In the genomic region with DNA sequence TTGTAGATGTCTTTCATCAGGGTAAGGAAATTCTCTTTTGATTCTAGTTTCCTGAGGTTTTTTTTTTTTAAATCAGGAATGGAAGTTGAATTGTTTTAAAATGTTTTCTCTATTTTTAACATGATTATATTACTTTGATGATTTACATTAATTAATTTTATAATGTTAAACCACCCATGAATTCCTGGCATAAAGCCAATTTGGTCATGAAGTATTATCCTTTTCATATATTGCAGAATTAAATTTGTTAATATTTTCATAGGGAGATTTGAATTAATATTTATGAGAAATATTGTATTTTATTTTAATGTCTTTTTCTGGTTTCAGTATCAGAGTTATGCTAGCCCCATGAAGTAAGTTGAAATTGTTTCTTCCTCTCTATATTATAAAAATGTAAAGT, we compare ENCODE assay signal across 21 cellular contexts.
A peak's percentile ranks its signal among the peaks of the same experiment; 100 is the strongest.
DNase-seq lines count a peak whose midpoint lies in the region; ATAC-seq, FAIRE-seq and TF ChIP-seq lines count a peak whose summit lies in the region.
"Had no signal": no experiment of that assay in that cellular context is flagged by ENCODE, and none has a peak within 500 bp of the region (broad histone marks: within the 10 kb centered on the region; RNA-seq: fewer than 3 reads in every experiment).

No MANE protein-coding gene starts in this region.

- TF ChIP-seq EP300 in K562 (IDR thresholded peaks at IDR 0.05; ENCODE audit: low read length): no peak

- no peak overlapping the region for H2AFZ ChIP-seq in K562 (ENCODE audit: low read depth, low read length)

- ATAC-seq in K562 (no peak), GM21367 (IDR thresholded peaks at IDR 0.05; ENCODE audit: unreplicated experiment) (no peak)
- ATAC-seq: GM12878, GM23338 had no signal

- DNase-seq in RCC 7860 (ENCODE audit: low spot score): no peak
- no peak for DNase-seq in K562 (ENCODE audit: extremely low read depth in 1 of 4, low spot score in 3 of 4)
- no peak for DNase-seq in kidney
- DNase-seq in activated CD4-positive, alpha-beta memory T cell treated with anti-CD3 and anti-CD28 coated beads for 36 hours: no peak
- no peak for DNase-seq in NK-92 (lab: John Stamatoyannopoulos, UW; ENCODE audit: unreplicated experiment)
- DNase-seq: ACHN; BE2C; Caco-2; CD4-positive, CD25-positive, alpha-beta regulatory T cell; DMS79 treated with DMSO at 0.1 percent for 48 hours; HCEC 1CT; KG1 had no signal

- in situ Hi-C loops in K562 (cut with MboI): no loop called here

- POLR2A ChIA-PET in K562 (lab: Yijun Ruan, JAX): no interaction called here
- POLR2A ChIA-PET in activated CD4-positive, alpha-beta memory T cell treated with anti-CD3 and anti-CD28 coated beads for 36 hours (lab: Charles Lee): no interaction called here

- H3K9me3 ChIP-seq in K562 (replicated peaks; ENCODE audit: control insufficient read depth, insufficient read depth, low read depth, low read length) (no peaks in the 10 kb centered on the region), kidney (ENCODE audit: control insufficient read depth in 1 of 2, low read length in 2 of 2) (no peaks in the 10 kb centered on the region)
- H3K9me3 ChIP-seq: BE2C, Caco-2 had no signal

- no peak for TF ChIP-seq POLR2A in K562 (conservative IDR thresholded peaks at IDR 0.05)

- H3K36me3 ChIP-seq in K562 (ENCODE audit: control insufficient read depth, insufficient read depth, low read length): no peaks in the 10 kb centered on the region
- H3K36me3 ChIP-seq in kidney (ENCODE audit: control insufficient read depth in 1 of 2, insufficient read depth in 2 of 2, low read length in 2 of 2): no peaks in the 10 kb centered on the region
- H3K36me3 ChIP-seq: BE2C had no signal

- no peak overlapping the region for H3K4me2 ChIP-seq in K562 (ENCODE audit: insufficient read depth, low read length)
- H3K4me2 ChIP-seq: GM23338 had no signal

- H3K4me1 ChIP-seq in K562 (replicated peaks in 1 of 2; ENCODE audit: control insufficient read depth in 2 of 2, insufficient read depth in 2 of 2, low read length in 2 of 2) (peaks cover 0 to 2% of the 10 kb centered on the region in 2 experiments; a peak in 2 of 5 replicates), kidney (ENCODE audit: control insufficient read depth in 1 of 2, insufficient read depth in 1 of 2, low read depth in 1 of 2, low read length in 2 of 2) (no peaks in the 10 kb centered on the region)

- H3K4me3 ChIP-seq in K562 (no peak overlapping the region), kidney (ENCODE audit: low read length in 2 of 2) (no peak overlapping the region)
- H3K4me3 ChIP-seq: GM12878, GM23338 had no signal

- intact Hi-C loops in K562 (cut with micrococcal nuclease) (no loop called here), kidney (cut with DNase I) (no loop called here)
- intact Hi-C loops in activated CD4-positive, alpha-beta memory T cell treated with anti-CD3 and anti-CD28 coated beads for 36 hours (cut with micrococcal nuclease): no loop called here

- H3K36me3 Mint-ChIP-seq in activated CD4-positive, alpha-beta memory T cell treated with anti-CD3 and anti-CD28 coated beads for 36 hours: no peaks in the 10 kb centered on the region
- H3K36me3 Mint-ChIP-seq: CD4-positive, CD25-positive, alpha-beta regulatory T cell; IgD-negative memory B cell had no signal

- no peaks in the 10 kb centered on the region for H4K20me1 ChIP-seq in K562 (replicated peaks; ENCODE audit: control insufficient read depth, insufficient read depth, low read length)

- no peaks in the 10 kb centered on the region for H3K27me3 ChIP-seq in K562 (ENCODE audit: control insufficient read depth in 2 of 2, insufficient read depth in 2 of 2, low read length in 2 of 2)
- H3K27me3 ChIP-seq: BE2C had no signal

- no peaks in the 10 kb centered on the region for H3K9me3 Mint-ChIP-seq in activated CD4-positive, alpha-beta memory T cell treated with anti-CD3 and anti-CD28 coated beads for 36 hours
- H3K9me3 Mint-ChIP-seq: GM23338 had no signal

- no peak for TF ChIP-seq RAD21 in K562 (CRISPR knock-in tag; conservative IDR thresholded peaks at IDR 0.05 in 1 of 2, IDR thresholded peaks at IDR 0.05 in 1 of 2)

- H3K27ac Mint-ChIP-seq in activated CD4-positive, alpha-beta memory T cell treated with anti-CD3 and anti-CD28 coated beads for 36 hours: no peak overlapping the region
- H3K27ac Mint-ChIP-seq: GM23338, IgD-negative memory B cell had no signal

- H3K9ac ChIP-seq in K562 (ENCODE audit: insufficient read depth in 1 of 2, low read depth in 2 of 2, low read length in 2 of 2) (no peak overlapping the region), kidney (ENCODE audit: low read length in 2 of 2) (no peak overlapping the region)

- H3K79me2 ChIP-seq in K562 (ENCODE audit: control insufficient read depth, insufficient read depth, low read length): no peaks in the 10 kb centered on the region

- peaks cover 4% of the 10 kb centered on the region for H3K27me3 Mint-ChIP-seq in activated CD4-positive, alpha-beta memory T cell treated with anti-CD3 and anti-CD28 coated beads for 36 hours
- H3K27me3 Mint-ChIP-seq: IgD-negative memory B cell had no signal

- BruUV-seq in K562 (replicated peaks; lab: Mats Ljungman, UMichigan): no TSS peak

- TF ChIP-seq CTCF in K562 (IDR thresholded peaks at IDR 0.05 in 2 of 3, conservative IDR thresholded peaks at IDR 0.05 in 1 of 3; ENCODE audit: insufficient read depth in 2 of 3, low read depth in 1 of 3, low read length in 3 of 3): no peak
- no peak for TF ChIP-seq CTCF in kidney (IDR thresholded peaks at IDR 0.05; ENCODE audit: borderline replicate concordance, extremely low read depth, insufficient read depth)

- H3K27ac ChIP-seq in K562 (ENCODE audit: extremely low read depth, low read depth, low read length) (no peak overlapping the region), kidney (ENCODE audit: low read depth in 2 of 2, low read length in 2 of 2) (no peak overlapping the region)

- no peaks in the 10 kb centered on the region for H3K9me1 ChIP-seq in K562 (ENCODE audit: control insufficient read depth, insufficient read depth, low read length)

- H3K4me1 Mint-ChIP-seq in activated CD4-positive, alpha-beta memory T cell treated with anti-CD3 and anti-CD28 coated beads for 36 hours (ENCODE audit: low read depth): no peaks in the 10 kb centered on the region
- H3K4me1 Mint-ChIP-seq: CD4-positive, CD25-positive, alpha-beta regulatory T cell; IgD-negative memory B cell had no signal

- CTCF ChIA-PET in K562 (lab: Yijun Ruan, JAX; ENCODE audit: low intra/inter-chr PET ratio): no interaction called here
- CTCF ChIA-PET in activated CD4-positive, alpha-beta memory T cell treated with anti-CD3 and anti-CD28 coated beads for 36 hours (lab: Charles Lee): no interaction called here

- no peak overlapping the region for H3K4me3 Mint-ChIP-seq in activated CD4-positive, alpha-beta memory T cell treated with anti-CD3 and anti-CD28 coated beads for 36 hours
- H3K4me3 Mint-ChIP-seq: CD4-positive, CD25-positive, alpha-beta regulatory T cell; GM23338; IgD-negative memory B cell had no signal

- FAIRE-seq in A204.1 (lab: Jason Lieb, UNC) (peak; percentile 84), RCC 7860 (lab: Jason Lieb, UNC) (peak; percentile 26), K562 (lab: Jason Lieb, UNC) (no peak), kidney (lab: Jason Lieb, UNC) (peak; percentile 76)
- FAIRE-seq: D721Med, GM12878, GM19239, H54, HTR-8/SVneo had no signal

TF ChIP-seq in K562, 482 proteins besides CTCF, POLR2A, EP300 and RAD21:
- TF ChIP-seq MEF2A (IDR thresholded peaks at IDR 0.05; ENCODE audit: control insufficient read depth, low read depth, low read length): no peak
- TF ChIP-seq NFIC (IDR thresholded peaks at IDR 0.05): peak; percentile 69
- peak; percentile 78 for TF ChIP-seq NFIX (CRISPR knock-in tag; IDR thresholded peaks at IDR 0.05; ENCODE audit: low read depth)
